38 cellular contexts compared by ENCODE assay signal in genomic region chr15:97585408-97585807, GRCh38.
"Had no signal": no experiment of that assay in that cellular context is flagged by ENCODE, and none has a peak within 500 bp of the region (broad histone marks: within the 10 kb centered on the region; RNA-seq: fewer than 3 reads in every experiment).

No MANE protein-coding gene starts in this region.

- H3K4me1 Mint-ChIP-seq: activated B cell treated with CpG ODN at 0.5 μM for 24 hours; activated CD4-positive, alpha-beta T cell treated with anti-CD3 and anti-CD28 coated beads, Interleukin-2, amount 10 ng/mL, durations not matched to agents 24 days and 14 days; activated naive CD8-positive, alpha-beta T cell treated with anti-CD3 and anti-CD28 coated beads for 36 hours; activated T-helper 17 cell treated with anti-CD3 and anti-CD28 coated beads, Interleukin-2, amount 50 U/mL, for 72 hours had no signal

- DNase-seq: activated B cell treated with CpG ODN at 0.5 μM for 24 hours; activated CD4-positive, alpha-beta memory T cell treated with anti-CD3 and anti-CD28 coated beads for 36 hours; activated CD4-positive, alpha-beta T cell treated with anti-CD3 and anti-CD28 coated beads for 4 hours; activated CD4-positive, alpha-beta T cell treated with anti-CD3 and anti-CD28 coated beads, Interleukin-2, amount 10 ng/mL, durations not matched to agents 24 days and 14 days; activated CD4-positive, alpha-beta T cell treated with anti-CD3 and anti-CD28 coated beads, Interleukin-2, amount 50 U/mL, for 1 hour; activated CD4-positive, alpha-beta T cell treated with anti-CD3 and anti-CD28 coated beads, Interleukin-2, amount 50 U/mL, for 4 hours; activated CD4-positive, CD25-positive, alpha-beta regulatory T cell treated with anti-CD3 and anti-CD28 coated beads, Interleukin-2, amount 50 U/mL, for 72 hours; activated CD8-positive, alpha-beta memory T cell treated with anti-CD3 and anti-CD28 coated beads, Interleukin-2, amount 50 U/mL, for 4 hours; activated CD8-positive, alpha-beta T cell treated with anti-CD3 and anti-CD28 coated beads for 36 hours; activated effector memory CD4-positive, alpha-beta T cell treated with anti-CD3 and anti-CD28 coated beads, Interleukin-2, amount 50 U/mL, for 16 hours; activated gamma-delta T cell treated with Interleukin-2 at 50 U/mL for 16 hours; activated naive CD4-positive, alpha-beta T cell; activated naive CD4-positive, alpha-beta T cell treated with anti-CD3 and anti-CD28 coated beads for 36 hours; activated naive CD4-positive, alpha-beta T cell treated with anti-CD3 and anti-CD28 coated beads, Interleukin-2, amount 50 U/mL, for 16 hours; activated naive CD8-positive, alpha-beta T cell treated with anti-CD3 and anti-CD28 coated beads for 36 hours; activated T-cell treated with anti-CD3 and anti-CD28 coated beads for 4 hours; activated T-cell treated with anti-CD3 and anti-CD28 coated beads, Interleukin-2, amount 50 U/mL, for 1 hour; activated T-cell treated with anti-CD3 and anti-CD28 coated beads, Interleukin-2, amount 50 U/mL, for 4 hours; activated T-cell treated with anti-CD3 and anti-CD28 coated beads, Interleukin-2, amount 50 U/mL, for 72 hours; adrenal gland; amniotic stem cell; aorta; body of pancreas; brain microvascular endothelial cell; central memory CD4-positive, alpha-beta T cell; SW 1271; T-helper 1 cell; T-helper 2 cell; T-helper 9 cell had no signal

- H3K4me3 ChIP-seq: adrenal gland, body of pancreas, breast epithelium had no signal

- H3K36me3 Mint-ChIP-seq: activated CD4-positive, alpha-beta memory T cell treated with anti-CD3 and anti-CD28 coated beads for 36 hours; activated naive CD8-positive, alpha-beta T cell treated with anti-CD3 and anti-CD28 coated beads for 36 hours had no signal

- H3K4me3 Mint-ChIP-seq: activated B cell treated with CpG ODN at 0.5 μM for 24 hours; activated CD4-positive, alpha-beta memory T cell treated with anti-CD3 and anti-CD28 coated beads for 36 hours; activated CD4-positive, alpha-beta T cell treated with anti-CD3 and anti-CD28 coated beads, Interleukin-2, amount 10 ng/mL, durations not matched to agents 24 days and 14 days; activated CD8-positive, alpha-beta T cell treated with anti-CD3 and anti-CD28 coated beads for 36 hours; activated naive CD4-positive, alpha-beta T cell treated with anti-CD3 and anti-CD28 coated beads for 36 hours; activated naive CD8-positive, alpha-beta T cell treated with anti-CD3 and anti-CD28 coated beads for 36 hours; activated T-cell treated with anti-CD3 and anti-CD28 coated beads, Interleukin-2, amount 50 U/mL, for 4 hours; activated T-cell treated with anti-CD3 and anti-CD28 coated beads, Interleukin-2, amount 50 U/mL, for 72 hours; activated T-helper 1 cell treated with anti-CD3 and anti-CD28 coated beads, Interleukin-12 subunit alpha, Interleukin-12 subunit beta, Interleukin-2, Interleukin-4 antibody, amounts not matched to agents 30 ng/mL and 10 ng/mL and 1 ng/mL, durations not matched to agents 14 hours and 24 hours and 36 hours; activated T-helper 17 cell treated with anti-CD3 and anti-CD28 coated beads, Interleukin-2, amount 50 U/mL, for 72 hours; T-helper 1 cell treated with Interleukin-12 subunit alpha and Interleukin-12 subunit beta and Interleukin-4 antibody, amounts not matched to agents 30 μg/mL and 1 μg/mL, for 36 hours; T-helper 2 cell treated with Interferon-gamma antibody and Interleukin-4, amounts not matched to agents 5 μg/mL and 100 μg/mL, for 36 hours had no signal

- H3K27ac Mint-ChIP-seq: activated B cell treated with CpG ODN at 0.5 μM for 24 hours; activated CD4-positive, alpha-beta memory T cell treated with anti-CD3 and anti-CD28 coated beads for 36 hours; activated CD4-positive, alpha-beta T cell treated with anti-CD3 and anti-CD28 coated beads, Interleukin-2, amount 10 ng/mL, durations not matched to agents 24 days and 14 days; activated CD8-positive, alpha-beta T cell treated with anti-CD3 and anti-CD28 coated beads for 36 hours; activated naive CD4-positive, alpha-beta T cell treated with anti-CD3 and anti-CD28 coated beads for 36 hours; activated naive CD4-positive, alpha-beta T cell treated with anti-CD3 and anti-CD28 coated beads, Interleukin-2, amount 50 U/mL, for 72 hours; activated naive CD8-positive, alpha-beta T cell treated with anti-CD3 and anti-CD28 coated beads for 36 hours; activated T-cell treated with anti-CD3 and anti-CD28 coated beads, Interleukin-2, amount 50 U/mL, for 72 hours; activated T-helper 1 cell treated with anti-CD3 and anti-CD28 coated beads, Interleukin-12 subunit alpha, Interleukin-12 subunit beta, Interleukin-2, Interleukin-4 antibody, amounts not matched to agents 30 ng/mL and 10 ng/mL and 1 ng/mL, durations not matched to agents 14 hours and 24 hours and 36 hours; activated T-helper 17 cell treated with anti-CD3 and anti-CD28 coated beads, Interleukin-2, amount 50 U/mL, for 72 hours; T-helper 1 cell treated with Interleukin-12 subunit alpha and Interleukin-12 subunit beta and Interleukin-4 antibody, amounts not matched to agents 30 μg/mL and 1 μg/mL, for 36 hours; T-helper 2 cell treated with Interferon-gamma antibody and Interleukin-4, amounts not matched to agents 5 μg/mL and 100 μg/mL, for 36 hours had no signal

- H3K9me3 ChIP-seq: adrenal gland, body of pancreas had no signal

- ATAC-seq: activated CD8-positive, alpha-beta T cell treated with anti-CD3 and anti-CD28 coated beads for 36 hours; activated naive CD4-positive, alpha-beta T cell treated with anti-CD3 and anti-CD28 coated beads, Interleukin-2, amount 50 U/mL, for 72 hours; activated T-cell treated with anti-CD3 and anti-CD28 coated beads, Interleukin-2, amount 50 U/mL, for 4 hours; activated T-cell treated with anti-CD3 and anti-CD28 coated beads, Interleukin-2, amount 50 U/mL, for 72 hours; activated T-helper 17 cell treated with anti-CD3 and anti-CD28 coated beads, Interleukin-2, amount 50 U/mL, for 72 hours; body of pancreas had no signal

- H3K36me3 ChIP-seq: adrenal gland, brain microvascular endothelial cell, breast epithelium had no signal

- H3K4me1 ChIP-seq: adrenal gland, body of pancreas, breast epithelium had no signal

- H3K27me3 Mint-ChIP-seq: activated B cell treated with CpG ODN at 0.5 μM for 24 hours; activated CD4-positive, alpha-beta memory T cell treated with anti-CD3 and anti-CD28 coated beads for 36 hours; activated CD4-positive, alpha-beta T cell treated with anti-CD3 and anti-CD28 coated beads, Interleukin-2, amount 10 ng/mL, durations not matched to agents 24 days and 14 days; activated CD8-positive, alpha-beta T cell treated with anti-CD3 and anti-CD28 coated beads for 36 hours; activated T-helper 17 cell treated with anti-CD3 and anti-CD28 coated beads, Interleukin-2, amount 50 U/mL, for 72 hours had no signal

- H3K27me3 ChIP-seq: adrenal gland, body of pancreas, brain microvascular endothelial cell, breast epithelium had no signal

- H3K27ac ChIP-seq: adrenal gland, body of pancreas, brain microvascular endothelial cell, breast epithelium, VCaP had no signal

- FAIRE-seq: astrocyte, TTC549 had no signal
